Comparison of ENCODE assay signal across 8 cellular contexts in genomic region chr17:42744283-42744805, GRCh38. TPM values are rescaled to one million over a fixed set of nuclear protein-coding genes. Genes with fewer than 3 reads are reported as not detected.
DNase-seq lines count a peak whose midpoint lies in the region; ATAC-seq and TF ChIP-seq lines count a peak whose summit lies in the region.

No MANE protein-coding gene starts in this region.

- H3K27ac ChIP-seq in HEK293 (ENCODE audit: extremely low read depth, low read depth, low read length) (peak overlapping the region; percentile 79), WERI-Rb-1 (peak overlapping the region; percentile 88)

- no peaks in the 10 kb centered on the region for H3K27me3 ChIP-seq in WERI-Rb-1 (ENCODE audit: insufficient read depth, low read depth, severe bottlenecking)

- peaks cover 22% of the 10 kb centered on the region for H3K4me1 Mint-ChIP-seq in central memory CD8-positive, alpha-beta T cell

- DNase-seq in GM12865 (ENCODE audit: low read depth) (peak; percentile 78), NB4 (ENCODE audit: low read depth) (peak; percentile 81), WERI-Rb-1 (peak; percentile 94), left colon (peak; percentile 74 to 81)
- no peak for DNase-seq in central memory CD8-positive, alpha-beta T cell (ENCODE audit: low spot score in 2 of 2)
- DNase-seq in stimulated activated CD4-positive, alpha-beta T cell treated with anti-CD3 and anti-CD28 coated beads, Interleukin-2, amount 100 ng/mL, for 4 hours (ENCODE audit: low read depth): peak; percentile 52
- no peak for DNase-seq in central memory CD4-positive, alpha-beta T cell

- ATAC-seq in central memory CD8-positive, alpha-beta T cell (replicated peaks; ENCODE audit: extremely low read depth, poor library complexity, severe bottlenecking): peak; percentile 60
- peak; percentile 82 for ATAC-seq in left colon

- TF ChIP-seq POLR2A in NB4 (IDR thresholded peaks at IDR 0.05; ENCODE audit: extremely low read depth, insufficient read length): no peak

- TF ChIP-seq CTCF in GM12865 (IDR thresholded peaks at IDR 0.05; ENCODE audit: insufficient read depth, low read depth, low read length, missing control alignments): no peak
- no peak; the same call in none of the 2 replicates for TF ChIP-seq CTCF in HEK293 (tag by site-specific recombination; IDR thresholded peaks at IDR 0.05)
- TF ChIP-seq CTCF in NB4 (IDR thresholded peaks at IDR 0.05; ENCODE audit: low read depth, low read length): no peak
- peak; percentile 41; the same call in 1 of the 2 replicates for TF ChIP-seq CTCF in WERI-Rb-1 (IDR thresholded peaks at IDR 0.05; ENCODE audit: low read depth, low read length)

- POLR2A ChIA-PET in HEK293 (lab: Yijun Ruan, JAX): interaction anchor here (1.1 to 1.6 kb wide), 5 partner anchors 11 to 89 kb away, joined by 3 to 5 read pairs (median 3); partner anchors contain the start of genes PSME3 and VPS25

- peaks cover 9% of the 10 kb centered on the region for H3K4me1 ChIP-seq in HEK293 (ENCODE audit: control insufficient read depth, insufficient read depth, low read length)

- no peaks in the 10 kb centered on the region for H3K9me3 Mint-ChIP-seq in central memory CD8-positive, alpha-beta T cell

- H3K36me3 Mint-ChIP-seq in central memory CD8-positive, alpha-beta T cell (ENCODE audit: insufficient read depth): peaks cover 11% of the 10 kb centered on the region

- peaks cover 0 to 4% of the 10 kb centered on the region in 2 experiments; a peak in 1 of 3 replicates for H3K36me3 ChIP-seq in HEK293 (ENCODE audit: control insufficient read depth in 2 of 2, insufficient read depth in 1 of 2, low read length in 2 of 2)
- no peaks in the 10 kb centered on the region; the same call in 1 of the 2 replicates for H3K36me3 ChIP-seq in WERI-Rb-1

- intact Hi-C loops in left colon (cut with DNase I, micrococcal nuclease): no loop called here

- peaks cover 6% of the 10 kb centered on the region for H3K27me3 Mint-ChIP-seq in central memory CD8-positive, alpha-beta T cell

- H3K4me3 ChIP-seq in GM12865 (ENCODE audit: low read depth, low read length): peak overlapping the region; percentile 77
- H3K4me3 ChIP-seq in HEK293 (ENCODE audit: low read depth, low read length): peak overlapping the region; percentile 73
- peak overlapping the region; percentile 69 for H3K4me3 ChIP-seq in NB4 (ENCODE audit: low read depth, low read length)
- peak overlapping the region; percentile 48 for H3K4me3 ChIP-seq in WERI-Rb-1 (ENCODE audit: low read depth, low read length)

- H3K9me3 ChIP-seq in HEK293 (ENCODE audit: control insufficient read depth, insufficient read depth, low read depth, low read length): no peaks in the 10 kb centered on the region
- H3K9me3 ChIP-seq in WERI-Rb-1 (ENCODE audit: severe bottlenecking): peaks cover 5% of the 10 kb centered on the region

- CTCF ChIA-PET in HEK293 (lab: Yijun Ruan, JAX): interaction anchor here (1.2 to 1.3 kb wide), 2 partner anchors 19 to 167 kb away, joined by 7 to 8 read pairs; partner anchors contain the start of gene PSMC3IP

- peak overlapping the region; percentile 74 for H3K27ac Mint-ChIP-seq in central memory CD8-positive, alpha-beta T cell (ENCODE audit: low read depth)

- H3K4me3 Mint-ChIP-seq in central memory CD8-positive, alpha-beta T cell: peak overlapping the region; percentile 85

TF ChIP-seq in HEK293, 187 proteins besides CTCF, POLR2A, EP300 and RAD21 (continues in another document):
- TF ChIP-seq ZBTB11 (tag by site-specific recombination; conservative IDR thresholded peaks at IDR 0.05; ENCODE audit: low read depth) (no peak; the same call in 1 of the 2 replicates), ZNF133 (tag by site-specific recombination; IDR thresholded peaks at IDR 0.05) (no peak), ZBTB20 (tag by site-specific recombination; IDR thresholded peaks at IDR 0.05) (peak; percentile 23; the same call in 1 of the 2 replicates), ZFP37 (tag by site-specific recombination; IDR thresholded peaks at IDR 0.05) (0 out of 2 replicates have a peak, but pooled peaks have one; percentile 23), ZNF324 (tag by site-specific recombination; IDR thresholded peaks at IDR 0.05) (peak; percentile 68; the same call in 1 of the 2 replicates), ZIC2 (tag by site-specific recombination; IDR thresholded peaks at IDR 0.05) (peak; percentile 16; the same call in 1 of the 2 replicates), ZNF394 (tag by site-specific recombination; IDR thresholded peaks at IDR 0.05; ENCODE audit: borderline replicate concordance) (0 out of 2 replicates have a peak, but pooled peaks have one; percentile 13), ZNF610 (tag by site-specific recombination; IDR thresholded peaks at IDR 0.05; ENCODE audit: borderline replicate concordance) (0 out of 2 replicates have a peak, but pooled peaks have one; percentile 12), ELK4 (IDR thresholded peaks at IDR 0.05; ENCODE audit: borderline replicate concordance, low read depth, low read length) (no peak), ZNF600 (tag by site-specific recombination; IDR thresholded peaks at IDR 0.05) (0 out of 2 replicates have a peak, but pooled peaks have one; percentile 55), ZNF23 (tag by site-specific recombination; IDR thresholded peaks at IDR 0.05; ENCODE audit: borderline replicate concordance) (no peak), KLF7 (tag by site-specific recombination; IDR thresholded peaks at IDR 0.05; ENCODE audit: borderline replicate concordance) (peak; percentile 80), KLF1 (tag by site-specific recombination; IDR thresholded peaks at IDR 0.05) (peak; percentile 83)
- TF ChIP-seq, protein P1, sequence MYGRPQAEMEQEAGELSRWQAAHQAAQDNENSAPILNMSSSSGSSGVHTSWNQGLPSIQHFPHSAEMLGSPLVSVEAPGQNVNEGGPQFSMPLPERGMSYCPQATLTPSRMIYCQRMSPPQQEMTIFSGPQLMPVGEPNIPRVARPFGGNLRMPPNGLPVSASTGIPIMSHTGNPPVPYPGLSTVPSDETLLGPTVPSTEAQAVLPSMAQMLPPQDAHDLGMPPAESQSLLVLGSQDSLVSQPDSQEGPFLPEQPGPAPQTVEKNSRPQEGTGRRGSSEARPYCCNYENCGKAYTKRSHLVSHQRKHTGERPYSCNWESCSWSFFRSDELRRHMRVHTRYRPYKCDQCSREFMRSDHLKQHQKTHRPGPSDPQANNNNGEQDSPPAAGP (tag by site-specific recombination; IDR thresholded peaks at IDR 0.05): 0 out of 2 replicates have a peak, but pooled peaks have one; percentile 53
- TF ChIP-seq, protein P2, sequence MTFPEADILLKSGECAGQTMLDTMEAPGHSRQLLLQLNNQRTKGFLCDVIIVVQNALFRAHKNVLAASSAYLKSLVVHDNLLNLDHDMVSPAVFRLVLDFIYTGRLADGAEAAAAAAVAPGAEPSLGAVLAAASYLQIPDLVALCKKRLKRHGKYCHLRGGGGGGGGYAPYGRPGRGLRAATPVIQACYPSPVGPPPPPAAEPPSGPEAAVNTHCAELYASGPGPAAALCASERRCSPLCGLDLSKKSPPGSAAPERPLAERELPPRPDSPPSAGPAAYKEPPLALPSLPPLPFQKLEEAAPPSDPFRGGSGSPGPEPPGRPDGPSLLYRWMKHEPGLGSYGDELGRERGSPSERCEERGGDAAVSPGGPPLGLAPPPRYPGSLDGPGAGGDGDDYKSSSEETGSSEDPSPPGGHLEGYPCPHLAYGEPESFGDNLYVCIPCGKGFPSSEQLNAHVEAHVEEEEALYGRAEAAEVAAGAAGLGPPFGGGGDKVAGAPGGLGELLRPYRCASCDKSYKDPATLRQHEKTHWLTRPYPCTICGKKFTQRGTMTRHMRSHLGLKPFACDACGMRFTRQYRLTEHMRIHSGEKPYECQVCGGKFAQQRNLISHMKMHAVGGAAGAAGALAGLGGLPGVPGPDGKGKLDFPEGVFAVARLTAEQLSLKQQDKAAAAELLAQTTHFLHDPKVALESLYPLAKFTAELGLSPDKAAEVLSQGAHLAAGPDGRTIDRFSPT (tag by site-specific recombination; IDR thresholded peaks at IDR 0.05): peak; percentile 83

RNA-seq across cellular contexts. Expression of gene EZH1, which starts 0.5 kb away (rescaled TPM):
- total RNA-seq in left colon: 10 to 100 TPM; 24.9 to 28.0 TPM

RNA-seq across cellular contexts. Expression of gene RAMP2, which starts 16.7 kb away (rescaled TPM):
- total RNA-seq in left colon: 1 to 10 TPM; 5.0 to 7.7 TPM

RNA-seq across cellular contexts. Expression of gene VPS25, which starts 28.9 kb away (rescaled TPM):
- 10 to 100 TPM; 81.5 to 83.6 TPM for total RNA-seq in left colon

RNA-seq across cellular contexts. Expression of gene WNK4, which starts 36.1 kb away (rescaled TPM):
- 10 to 100 TPM; 32.7 to 41.2 TPM for total RNA-seq in left colon

RNA-seq across cellular contexts. Expression of gene COA3, which starts 54.2 kb away (rescaled TPM):
- total RNA-seq in left colon: 100 to 1,000 TPM; 142 to 167 TPM

Comparison
In these comparisons a context has a peak if more than half of its experiments do, and no peak if none do; other contexts are left out.
1. DNase-seq: peak in GM12865 (single experiment), NB4 (single experiment), WERI-Rb-1 (single experiment), left colon (2 of 2) and stimulated activated CD4-positive, alpha-beta T cell treated with anti-CD3 and anti-CD28 coated beads, Interleukin-2, amount 100 ng/mL, for 4 hours (single experiment); none in central memory CD8-positive, alpha-beta T cell (0 of 2) and central memory CD4-positive, alpha-beta T cell (single experiment).
2. Peak in every context shown above with its lines, with median percentiles within 50 percentile points of each other: H3K4me3 ChIP-seq.